In the genomic region with DNA sequence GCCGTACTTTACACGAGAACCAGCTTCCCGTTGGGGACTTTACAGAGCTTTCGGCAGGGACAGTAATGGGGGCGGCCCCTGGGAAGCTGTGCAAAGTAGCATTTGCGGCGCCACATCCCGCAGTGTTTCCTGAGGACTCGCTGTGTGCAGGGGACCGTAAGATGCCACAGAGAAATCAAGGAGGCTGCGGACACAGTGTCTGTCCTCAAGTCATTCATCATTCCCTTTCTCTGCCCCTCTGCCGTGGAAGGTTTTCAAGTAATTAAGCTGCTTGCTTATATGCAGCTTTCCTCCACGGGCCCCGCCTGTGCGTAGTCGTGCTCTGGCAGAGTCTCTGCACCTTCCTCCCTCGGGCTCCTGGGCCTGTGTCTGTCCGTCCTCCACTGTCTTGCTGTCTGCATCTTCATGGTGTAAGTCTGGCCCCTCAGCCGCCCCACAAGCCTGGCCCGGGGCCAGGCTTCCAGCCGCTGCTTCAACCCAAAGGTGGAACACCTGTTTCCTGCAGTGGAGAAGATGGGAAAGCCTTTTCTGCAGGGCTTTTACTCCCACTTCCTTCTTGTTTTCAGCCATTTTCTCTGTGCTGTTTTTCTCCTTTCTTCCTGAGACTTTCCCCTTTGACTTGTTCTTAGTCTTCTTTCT, we compare ENCODE assay signal across 10 cellular contexts.
DNase-seq lines count a peak whose midpoint lies in the region; ATAC-seq and TF ChIP-seq lines count a peak whose summit lies in the region.
"Had no signal": no experiment of that assay in that cellular context is flagged by ENCODE, and none has a peak within 500 bp of the region (broad histone marks: within the 10 kb centered on the region; RNA-seq: fewer than 3 reads in every experiment).

No MANE protein-coding gene starts in this region.

- peak; percentile 80 for ATAC-seq in activated T-helper 17 cell treated with anti-CD3 and anti-CD28 coated beads, Interleukin-2, amount 50 U/mL, for 72 hours (replicated peaks)
- no peak for ATAC-seq in HG02642 (IDR thresholded peaks at IDR 0.05; ENCODE audit: poor library complexity, unreplicated experiment)
- ATAC-seq: Right ventricle myocardium inferior had no signal

- intact Hi-C loops in posterior vena cava (cut with DNase I): no loop called here

- no peaks in the 10 kb centered on the region for H3K27me3 Mint-ChIP-seq in activated T-helper 17 cell treated with anti-CD3 and anti-CD28 coated beads, Interleukin-2, amount 50 U/mL, for 72 hours

- POLR2A ChIA-PET in GM10248 (lab: Yijun Ruan, JAX): no interaction called here

- TF ChIP-seq CTCF in GM10248 (IDR thresholded peaks at IDR 0.05; ENCODE audit: control extremely low read depth, extremely low read depth, low read depth, missing control alignments) (no peak), NB4 (IDR thresholded peaks at IDR 0.05; ENCODE audit: low read depth, low read length) (no peak)

- no peaks in the 10 kb centered on the region for H3K9me3 Mint-ChIP-seq in activated T-helper 17 cell treated with anti-CD3 and anti-CD28 coated beads, Interleukin-2, amount 50 U/mL, for 72 hours

- peaks cover 34% of the 10 kb centered on the region for H3K36me3 Mint-ChIP-seq in activated T-helper 17 cell treated with anti-CD3 and anti-CD28 coated beads, Interleukin-2, amount 50 U/mL, for 72 hours (ENCODE audit: low read depth)

- no peak for TF ChIP-seq POLR2A in NB4 (IDR thresholded peaks at IDR 0.05; ENCODE audit: extremely low read depth, insufficient read length)

- no peak overlapping the region for H3K4me3 ChIP-seq in NB4 (ENCODE audit: low read depth, low read length)
- H3K4me3 ChIP-seq: adrenal gland had no signal

- peak overlapping the region; percentile 78 for H3K27ac Mint-ChIP-seq in activated T-helper 17 cell treated with anti-CD3 and anti-CD28 coated beads, Interleukin-2, amount 50 U/mL, for 72 hours

- peak overlapping the region; percentile 73 for H3K4me3 Mint-ChIP-seq in activated T-helper 17 cell treated with anti-CD3 and anti-CD28 coated beads, Interleukin-2, amount 50 U/mL, for 72 hours

- H3K4me1 Mint-ChIP-seq in activated T-helper 17 cell treated with anti-CD3 and anti-CD28 coated beads, Interleukin-2, amount 50 U/mL, for 72 hours: peaks cover 33% of the 10 kb centered on the region

- CTCF ChIA-PET in GM10248 (lab: Yijun Ruan, JAX): interaction anchor here (0.6 to 1.5 kb wide), 4 partner anchors 9 to 53 kb away, joined by 3 to 5 read pairs (median 4); no protein-coding TSS in a partner anchor

- DNase-seq in GM10248 (ENCODE audit: extremely low spot score) (peak; percentile 57), NB4 (ENCODE audit: low read depth) (peak; percentile 19), posterior vena cava (ENCODE audit: low spot score) (peak; percentile 81), OCI-M1 (lab: John Stamatoyannopoulos, UW) (no peak), anterior cingulate cortex (lab: John Stamatoyannopoulos, UW) (no peak)
- DNase-seq: GOT3 had no signal

Comparison
In these comparisons a context has a peak if more than half of its experiments do, and no peak if none do; other contexts are left out.
1. DNase-seq: peak in GM10248 (single experiment), NB4 (single experiment) and posterior vena cava (single experiment); none in OCI-M1 (single experiment) and anterior cingulate cortex (0 of 58).